1 cellular context compared by ENCODE assay signal in genomic region chr2:178478442-178479274, GRCh38.
A peak's percentile ranks its signal among the peaks of the same experiment; 100 is the strongest.
TF ChIP-seq lines count a peak whose summit lies in the region.

Gene FKBP7, minus strand, starts transcription at chr2:178478600. Its CDS starts 101 bp downstream, at chr2:178478499.

TF ChIP-seq in HEK293, 187 proteins besides CTCF, POLR2A, EP300 and RAD21 (continued from another document and continues in another):
- TF ChIP-seq OVOL3 (tag by site-specific recombination; IDR thresholded peaks at IDR 0.05): no peak
- no peak for TF ChIP-seq ZNF133 (tag by site-specific recombination; IDR thresholded peaks at IDR 0.05)
- TF ChIP-seq ZNF239 (tag by site-specific recombination; IDR thresholded peaks at IDR 0.05): no peak
- TF ChIP-seq ZNF416 (tag by site-specific recombination; IDR thresholded peaks at IDR 0.05): no peak
- no peak for TF ChIP-seq ZNF621 (tag by site-specific recombination; IDR thresholded peaks at IDR 0.05)
- TF ChIP-seq ZNF777 (tag by site-specific recombination; IDR thresholded peaks at IDR 0.05; ENCODE audit: borderline replicate concordance): no peak
- no peak for TF ChIP-seq ZNF169 (tag by site-specific recombination; IDR thresholded peaks at IDR 0.05)
- TF ChIP-seq ATF2 (tag by site-specific recombination; IDR thresholded peaks at IDR 0.05; ENCODE audit: low read depth): no peak
- no peak for TF ChIP-seq ZNF324 (tag by site-specific recombination; IDR thresholded peaks at IDR 0.05)
- TF ChIP-seq ZSCAN30 (tag by site-specific recombination; IDR thresholded peaks at IDR 0.05): peak; percentile 65
- no peak for TF ChIP-seq ZNF670 (tag by site-specific recombination; IDR thresholded peaks at IDR 0.05; ENCODE audit: low read depth)
- peak; percentile 32; the same call in 1 of the 2 replicates for TF ChIP-seq PRDM10 (tag by site-specific recombination; IDR thresholded peaks at IDR 0.05)
- TF ChIP-seq ZNF404 (tag by site-specific recombination; IDR thresholded peaks at IDR 0.05): no peak
- TF ChIP-seq ZNF23 (tag by site-specific recombination; IDR thresholded peaks at IDR 0.05; ENCODE audit: borderline replicate concordance): no peak
- no peak for TF ChIP-seq ZNF513 (tag by site-specific recombination; IDR thresholded peaks at IDR 0.05)
- TF ChIP-seq SCRT2 (tag by site-specific recombination; IDR thresholded peaks at IDR 0.05): no peak
- no peak for TF ChIP-seq ZNF677 (tag by site-specific recombination; IDR thresholded peaks at IDR 0.05)
- no peak for TF ChIP-seq ZNF280C (tag by site-specific recombination; IDR thresholded peaks at IDR 0.05)
- TF ChIP-seq ZNF121 (tag by site-specific recombination; IDR thresholded peaks at IDR 0.05): no peak
- TF ChIP-seq PRDM6 (tag by site-specific recombination; IDR thresholded peaks at IDR 0.05): peak; percentile 63; the same call in 1 of the 2 replicates
- peak; percentile 96 for TF ChIP-seq ZNF335 (tag by site-specific recombination; conservative IDR thresholded peaks at IDR 0.05)
- no peak for TF ChIP-seq ZNF426 (tag by site-specific recombination; IDR thresholded peaks at IDR 0.05)
- TF ChIP-seq ZNF16 (tag by site-specific recombination; IDR thresholded peaks at IDR 0.05; ENCODE audit: low read depth): no peak
- peak; percentile 79 for TF ChIP-seq PATZ1 (tag by site-specific recombination; IDR thresholded peaks at IDR 0.05)
- no peak for TF ChIP-seq ZSCAN18 (tag by site-specific recombination; IDR thresholded peaks at IDR 0.05)
- peak; percentile 66 for TF ChIP-seq ZNF654 (tag by site-specific recombination; IDR thresholded peaks at IDR 0.05; ENCODE audit: low read depth)
- TF ChIP-seq ZBTB44 (tag by site-specific recombination; IDR thresholded peaks at IDR 0.05): peak; percentile 88
- TF ChIP-seq ZNF280D (tag by site-specific recombination; IDR thresholded peaks at IDR 0.05): no peak
- no peak for TF ChIP-seq RBAK (tag by site-specific recombination; IDR thresholded peaks at IDR 0.05)
- no peak for TF ChIP-seq SCRT1 (tag by site-specific recombination; IDR thresholded peaks at IDR 0.05; ENCODE audit: borderline replicate concordance)
- no peak for TF ChIP-seq ZNF639 (tag by site-specific recombination; IDR thresholded peaks at IDR 0.05)
- no peak for TF ChIP-seq ZNF776 (tag by site-specific recombination; IDR thresholded peaks at IDR 0.05; ENCODE audit: borderline replicate concordance)
- TF ChIP-seq ZNF292 (tag by site-specific recombination; IDR thresholded peaks at IDR 0.05; ENCODE audit: borderline replicate concordance, low read depth): no peak
- no peak for TF ChIP-seq ZNF221 (tag by site-specific recombination; IDR thresholded peaks at IDR 0.05; ENCODE audit: borderline replicate concordance)
- peak; percentile 86; the same call in 1 of the 2 replicates for TF ChIP-seq ZBTB48 (tag by site-specific recombination; IDR thresholded peaks at IDR 0.05)
- no peak for TF ChIP-seq ZNF202 (tag by site-specific recombination; IDR thresholded peaks at IDR 0.05; ENCODE audit: borderline replicate concordance)
- no peak for TF ChIP-seq ZNF423 (tag by site-specific recombination; IDR thresholded peaks at IDR 0.05)
- no peak for TF ChIP-seq ZNF624 (tag by site-specific recombination; IDR thresholded peaks at IDR 0.05)
- TF ChIP-seq KLF9 (tag by site-specific recombination; IDR thresholded peaks at IDR 0.05; ENCODE audit: low read depth): peak; percentile 54; the same call in 1 of the 2 replicates
- no peak for TF ChIP-seq ZNF610 (tag by site-specific recombination; IDR thresholded peaks at IDR 0.05; ENCODE audit: borderline replicate concordance)
